ENCODE assay signal across 8 cellular contexts in the genomic region with DNA sequence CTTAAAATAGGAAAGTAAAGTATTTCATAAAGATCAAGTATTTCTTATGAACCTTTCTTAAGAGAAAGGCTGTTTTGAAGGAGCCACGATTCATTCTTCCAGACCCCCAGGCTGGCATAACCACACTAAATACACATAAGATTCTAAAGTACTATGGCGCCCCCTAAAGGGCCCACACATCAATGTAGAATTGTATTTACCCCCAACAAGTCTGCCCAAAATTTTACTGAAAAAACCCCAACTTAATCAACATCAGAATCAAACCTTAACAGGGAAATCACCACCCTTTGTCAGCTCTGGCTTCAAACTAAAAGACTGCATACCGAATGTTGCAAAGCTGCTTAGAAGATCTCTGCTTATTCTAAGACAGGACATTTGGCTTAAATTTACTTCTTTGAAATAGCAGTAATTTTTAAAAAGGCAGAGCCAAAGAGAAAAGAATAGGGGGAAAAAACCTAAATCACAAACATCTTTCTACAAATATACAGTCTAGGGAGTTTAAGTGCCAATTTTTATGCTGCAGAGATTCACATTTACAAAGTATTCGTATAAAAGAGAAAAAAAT. TPM values are rescaled to one million over a fixed set of nuclear protein-coding genes. Genes with fewer than 3 reads are reported as not detected.
DNase-seq lines count a peak whose midpoint lies in the region; ATAC-seq and TF ChIP-seq lines count a peak whose summit lies in the region.

No MANE protein-coding gene starts in this region.

- no peak for TF ChIP-seq POLR2A in testis (IDR thresholded peaks at IDR 0.05)

- ATAC-seq in GM19395 (IDR thresholded peaks at IDR 0.05; ENCODE audit: unreplicated experiment): no peak

- no peaks in the 10 kb centered on the region for H3K4me1 ChIP-seq in testis

- 39 to 44% methylated on average over 4 of the region's 4 CpGs for WGBS in testis, 2 donors

- TF ChIP-seq CTCF in AG09309 (IDR thresholded peaks at IDR 0.05; ENCODE audit: control insufficient read depth, insufficient read depth, low read depth, low read length, missing control alignments) (peak; percentile 58), GM10248 (IDR thresholded peaks at IDR 0.05; ENCODE audit: control extremely low read depth, extremely low read depth, low read depth, missing control alignments) (peak; percentile 28), testis (IDR thresholded peaks at IDR 0.05) (peak in 1 of 3 experiments; percentile 49)

- no peak overlapping the region for H3K27ac ChIP-seq in testis

- POLR2A ChIA-PET in GM10248 (lab: Yijun Ruan, JAX): no interaction called here

- no peaks in the 10 kb centered on the region for H3K9me3 ChIP-seq in testis

- DNase-seq in AG09309 (ENCODE audit: low read depth): no peak
- DNase-seq in GM10248 (ENCODE audit: extremely low spot score): no peak
- peak; percentile 85 for DNase-seq in NCI-H69 (lab: John Stamatoyannopoulos, UW)
- peak; percentile 40 for DNase-seq in activated naive CD4-positive, alpha-beta T cell treated with anti-CD3 and anti-CD28 coated beads, Interleukin-2, amount 50 U/mL, for 16 hours
- peak; percentile 51 for DNase-seq in iPS-NIHi11 (ENCODE audit: low spot score)
- DNase-seq in testis: peak; percentile 52
- no peak for DNase-seq in NCI-H774 (lab: John Stamatoyannopoulos, UW)

- H3K4me3 ChIP-seq in AG09309 (ENCODE audit: control insufficient read depth, low read depth, low read length): no peak overlapping the region
- H3K4me3 ChIP-seq in testis: no peak overlapping the region

- H3K27me3 ChIP-seq in testis: no peaks in the 10 kb centered on the region

- CTCF ChIA-PET in GM10248 (lab: Yijun Ruan, JAX): interaction anchor here (0.8 to 4.4 kb wide), 20 partner anchors 9 to 331 kb away, joined by 3 to 50 read pairs (median 4); no protein-coding TSS in a partner anchor

- intact Hi-C loops in testis (cut with DNase I; ENCODE audit: low total_unique reads): no loop called here

- H3K36me3 ChIP-seq in testis (ENCODE audit: low read depth, missing control alignments): no peaks in the 10 kb centered on the region

RNA-seq across cellular contexts. Expression of a gene that starts 20.4 kb away (rescaled TPM):
- total RNA-seq in testis: 10 to 100 TPM; 16.0 to 20.8 TPM
- polyA plus RNA-seq in testis (ENCODE audit: insufficient read depth, low read depth, low replicate concordance): 6.3 TPM

RNA-seq across cellular contexts. Expression of a gene that starts 27.0 kb away (rescaled TPM):
- 10 to 100 TPM; 41.7 to 64.1 TPM for total RNA-seq in testis
- 30.2 TPM for polyA plus RNA-seq in testis (ENCODE audit: insufficient read depth, low read depth, low replicate concordance)

Comparison
In these comparisons a context has a peak if more than half of its experiments do, and no peak if none do; other contexts are left out.
1. DNase-seq: peak in NCI-H69 (single experiment), activated naive CD4-positive, alpha-beta T cell treated with anti-CD3 and anti-CD28 coated beads, Interleukin-2, amount 50 U/mL, for 16 hours (single experiment), iPS-NIHi11 (single experiment) and testis (single experiment); none in AG09309 (single experiment), GM10248 (single experiment) and NCI-H774 (single experiment).